29 cellular contexts compared by ENCODE assay signal in the genomic region with DNA sequence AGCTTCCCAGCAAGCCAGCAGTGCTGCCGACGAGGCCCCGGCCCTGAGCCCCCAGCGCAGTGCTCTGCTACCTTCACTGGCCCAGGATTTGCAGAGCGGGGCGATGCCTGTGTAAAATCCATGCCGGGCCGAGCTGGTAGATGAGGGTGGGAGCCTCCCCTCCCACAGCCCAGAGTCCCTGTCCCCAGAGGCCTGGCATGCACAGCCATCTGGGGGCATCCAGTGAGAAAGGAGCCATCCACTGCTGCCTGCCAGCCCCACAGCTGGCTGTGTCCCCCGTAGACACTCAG.
"Had no signal": no experiment of that assay in that cellular context is flagged by ENCODE, and none has a peak within 500 bp of the region (broad histone marks: within the 10 kb centered on the region; RNA-seq: fewer than 3 reads in every experiment).

No MANE protein-coding gene starts in this region.

- H3K27me3 ChIP-seq: colonic mucosa, esophagus muscularis mucosa, foreskin keratinocyte, gastroesophageal sphincter, heart right ventricle, pancreas, stomach, thyroid gland had no signal

- H3K27me3 Mint-ChIP-seq: central memory CD8-positive, alpha-beta T cell; dendritic cell treated with granulocyte-macrophage colony-stimulating factor and Interleukin-4, amounts not matched to agents 40 ng/mL and 50 ng/mL, for 4 days; naive B cell; natural killer cell treated with Interleukin-12 subunit alpha and Interleukin-12 subunit beta and Interleukin-15 and Interleukin-18, amount 100 ng/mL, for 72 hours had no signal

- H3K36me3 Mint-ChIP-seq: mesothelial cell of epicardium had no signal

- H3K9me3 ChIP-seq: colonic mucosa, esophagus muscularis mucosa, gastroesophageal sphincter, heart right ventricle, mucosa of descending colon, pancreas, stomach, thyroid gland had no signal

- H3K27ac ChIP-seq: colonic mucosa, esophagus muscularis mucosa, foreskin keratinocyte, gastroesophageal sphincter, heart right ventricle, pancreas, stomach, thyroid gland had no signal

- H3K4me1 Mint-ChIP-seq: central memory CD8-positive, alpha-beta T cell; endodermal cell; mesothelial cell of epicardium had no signal

- H3K4me2 ChIP-seq: smooth muscle cell had no signal

- H3K9me3 Mint-ChIP-seq: central memory CD8-positive, alpha-beta T cell; dendritic cell treated with granulocyte-macrophage colony-stimulating factor and Interleukin-4, amounts not matched to agents 40 ng/mL and 50 ng/mL, for 4 days; endodermal cell; mesothelial cell of epicardium; naive B cell; natural killer cell treated with Interleukin-12 subunit alpha and Interleukin-12 subunit beta and Interleukin-15 and Interleukin-18, amount 100 ng/mL, for 72 hours had no signal

- ATAC-seq: foreskin keratinocyte; gastroesophageal sphincter; heart right ventricle; mucosa of descending colon; natural killer cell treated with Interleukin-12 subunit alpha and Interleukin-12 subunit beta and Interleukin-15 and Interleukin-18, amount 100 ng/mL, for 72 hours; pancreas; sciatic nerve had no signal

- H3K4me1 ChIP-seq: colonic mucosa, foreskin keratinocyte had no signal

- H3K4me3 Mint-ChIP-seq: central memory CD8-positive, alpha-beta T cell; dendritic cell treated with granulocyte-macrophage colony-stimulating factor and Interleukin-4, amounts not matched to agents 40 ng/mL and 50 ng/mL, for 4 days; endodermal cell; mesothelial cell of epicardium; naive B cell; natural killer cell treated with Interleukin-12 subunit alpha and Interleukin-12 subunit beta and Interleukin-15 and Interleukin-18, amount 100 ng/mL, for 72 hours had no signal

- DNase-seq: colonic mucosa; effector CD8-positive, alpha-beta T cell; foreskin keratinocyte; heart right ventricle; hippocampal formation; islet precursor cell; kidney glomerular epithelial cell; mesenchymal stem cell; naive B cell; occipital lobe; pancreas; stimulated activated CD4-positive, alpha-beta T cell treated with anti-CD3 and anti-CD28 coated beads, Interleukin-12 subunit alpha, Interleukin-12 subunit beta, amount 100 ng/mL, for 4 hours; stimulated activated CD4-positive, alpha-beta T cell treated with anti-CD3 and anti-CD28 coated beads, Interleukin-1b, Interleukin-23, amount 100 ng/mL, for 48 hours; stimulated activated CD4-positive, alpha-beta T cell treated with anti-CD3 and anti-CD28 coated beads, Interleukin-4, amount 100 ng/mL, for 1 hour; stimulated activated CD8-positive, alpha-beta memory T cell treated with anti-CD3 and anti-CD28 coated beads, Interleukin-4, amount 100 ng/mL, for 48 hours; stimulated activated naive CD4-positive, alpha-beta T cell treated with Interleukin-2 at 50 U/mL for 16 hours; stomach; thyroid gland; trophoblast cell had no signal

- H3K27ac Mint-ChIP-seq: dendritic cell treated with granulocyte-macrophage colony-stimulating factor and Interleukin-4, amounts not matched to agents 40 ng/mL and 50 ng/mL, for 4 days; endodermal cell; mesothelial cell of epicardium; natural killer cell treated with Interleukin-12 subunit alpha and Interleukin-12 subunit beta and Interleukin-15 and Interleukin-18, amount 100 ng/mL, for 72 hours had no signal

- H3K36me3 ChIP-seq: colonic mucosa, pancreas had no signal

- H3K4me3 ChIP-seq: colonic mucosa, esophagus muscularis mucosa, gastroesophageal sphincter, heart right ventricle, mucosa of descending colon, pancreas, smooth muscle cell, stomach, thyroid gland had no signal
